In the genomic region with DNA sequence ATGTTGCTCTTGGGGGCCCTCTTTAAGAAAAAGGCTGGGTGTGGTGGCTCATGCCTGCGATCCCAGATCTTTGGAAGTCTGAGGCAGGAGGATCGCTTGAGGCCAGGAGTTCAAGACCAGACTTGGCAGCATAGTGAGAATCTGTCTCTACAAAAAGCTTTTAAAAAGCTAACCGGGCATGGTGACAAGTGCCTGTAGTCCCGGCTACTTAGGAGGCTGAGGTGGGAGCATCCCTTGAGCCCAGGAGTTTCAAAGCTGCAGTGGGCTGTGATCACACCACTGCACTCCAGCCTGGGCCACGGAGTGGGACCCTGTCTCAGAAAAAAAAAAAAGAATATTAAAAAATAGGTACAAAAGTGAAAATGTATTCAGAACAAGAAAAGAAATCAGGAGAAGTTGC, we compare ENCODE assay signal across 21 cellular contexts. TPM values are rescaled to one million over a fixed set of nuclear protein-coding genes. Genes with fewer than 3 reads are reported as not detected.
DNase-seq lines count a peak whose midpoint lies in the region; ATAC-seq and TF ChIP-seq lines count a peak whose summit lies in the region.
"Had no signal": no experiment of that assay in that cellular context is flagged by ENCODE, and none has a peak within 500 bp of the region (broad histone marks: within the 10 kb centered on the region; RNA-seq: fewer than 3 reads in every experiment).

No MANE protein-coding gene starts in this region.

- no peaks in the 10 kb centered on the region for H4K20me1 ChIP-seq in osteoblast (ENCODE audit: insufficient read depth, low read length)

- peak; percentile 40 for ATAC-seq in Right ventricle myocardium inferior
- peak in 1 of 4 donors; percentile 29 for ATAC-seq in heart left ventricle
- peak; percentile 50 for ATAC-seq in left ventricle myocardium superior
- no peak for ATAC-seq in GM21390 (IDR thresholded peaks at IDR 0.05; ENCODE audit: unreplicated experiment)
- ATAC-seq: A549, HCT116 had no signal

- peaks cover 0 to 33% (median 0%) of the 10 kb centered on the region in 12 donors for H3K4me1 ChIP-seq in heart left ventricle
- H3K4me1 ChIP-seq in osteoblast (ENCODE audit: insufficient read depth, low read length) = no peaks in the 10 kb centered on the region
- H3K4me1 ChIP-seq: A549, Caco-2 had no signal

- H2AFZ ChIP-seq in osteoblast (ENCODE audit: low read length) = peak overlapping the region; percentile 6

- DNase-seq in Right ventricle myocardium inferior (ENCODE audit: missing footprints) (no peak), cardiac septum (ENCODE audit: low spot score) (no peak), heart left ventricle (peak in 1 of 5 donors; percentile 27), left ventricle myocardium superior (no peak), osteoblast (ENCODE audit: insufficient read length, low spot score, missing footprints) (no peak), mucosa of gallbladder (ENCODE audit: low spot score) (no peak), ureter (ENCODE audit: low spot score) (no peak)
- DNase-seq: AML-193; Caco-2; CD4-positive, alpha-beta T cell; GOT3; H7; HFFc6 had no signal

- 32 to 55% (median 45%) methylated on average over 5 of the region's 5 CpGs for WGBS in heart left ventricle, 4 donors

- H3K27ac ChIP-seq in heart left ventricle = peak overlapping the region in 10 of 12 donors; percentile 20 to 81 (median 52)
- no peak overlapping the region for H3K27ac ChIP-seq in osteoblast (ENCODE audit: low read depth, low read length)
- H3K27ac ChIP-seq: 22Rv1, A549, C4-2B, HL-60 had no signal

- H3K27me3 ChIP-seq in heart left ventricle = no peaks in the 10 kb centered on the region
- H3K27me3 ChIP-seq in osteoblast (ENCODE audit: insufficient read depth, low read length) = no peaks in the 10 kb centered on the region

- intact Hi-C loops in Right ventricle myocardium inferior (cut with DNase I) = loop anchor here (5.0 kb wide), 2 partner anchors 189 to 399 kb away; no protein-coding TSS in a partner anchor
- intact Hi-C loops in cardiac septum (cut with DNase I) = loop anchor here (5.0 to 10.0 kb wide), 2 partner anchors 171 to 394 kb away; no protein-coding TSS in a partner anchor
- intact Hi-C loops in heart left ventricle (cut with DNase I) = loop anchor here in 9 of 10 donors (5.0 to 10.0 kb wide), 9 partner anchors 171 to 391 kb away; a partner anchor contains a TSS
- intact Hi-C loops in left ventricle myocardium superior (cut with micrococcal nuclease) = loop anchor here (5.0 kb wide), 2 partner anchors 229 to 304 kb away; a partner anchor contains a TSS

- H3K4me2 ChIP-seq in osteoblast (ENCODE audit: insufficient read depth, low read length) = no peak overlapping the region
- H3K4me2 ChIP-seq: A549 had no signal

- H3K4me3 ChIP-seq in heart left ventricle (no peak overlapping the region), osteoblast (ENCODE audit: insufficient read depth, low read length) (no peak overlapping the region)
- H3K4me3 ChIP-seq: A549 had no signal

- H3K36me3 ChIP-seq in heart left ventricle (peaks cover 0 to 11% (median 0%) of the 10 kb centered on the region in 9 donors), osteoblast (ENCODE audit: insufficient read depth, low read length) (no peaks in the 10 kb centered on the region)

- TF ChIP-seq CTCF in heart left ventricle (IDR thresholded peaks at IDR 0.05) = no peak
- no peak for TF ChIP-seq CTCF in osteoblast (IDR thresholded peaks at IDR 0.05; ENCODE audit: extremely low read depth, low read depth, low read length)

- H3K79me2 ChIP-seq in osteoblast (ENCODE audit: insufficient read depth, low read length) = no peaks in the 10 kb centered on the region

- no peak for TF ChIP-seq POLR2A in heart left ventricle (IDR thresholded peaks at IDR 0.05)

- H3K9me3 ChIP-seq in heart left ventricle (no peaks in the 10 kb centered on the region), osteoblast (ENCODE audit: low read depth, low read length) (no peaks in the 10 kb centered on the region)
- H3K9me3 ChIP-seq: A549, Caco-2 had no signal

RNA-seq across cellular contexts. Expression of a gene that starts 38.1 kb away (rescaled TPM):
- total RNA-seq in Right ventricle myocardium inferior (not detected), cardiac septum (not detected), heart left ventricle (under 1 TPM in 2 of 9 donors, not detected in 7; 0.08 to 0.27 TPM), left ventricle myocardium superior (not detected), osteoblast (not detected in 2 replicates), mucosa of gallbladder (not detected), ureter (0.13 TPM)
- not detected for polyA plus RNA-seq in heart left ventricle
- total RNA-seq: Caco-2; CD4-positive, alpha-beta T cell; HFFc6; HT1080 had no signal
- polyA plus RNA-seq: A549, BJ had no signal
